ENCODE assay signal across 22 cellular contexts in the genomic region with DNA sequence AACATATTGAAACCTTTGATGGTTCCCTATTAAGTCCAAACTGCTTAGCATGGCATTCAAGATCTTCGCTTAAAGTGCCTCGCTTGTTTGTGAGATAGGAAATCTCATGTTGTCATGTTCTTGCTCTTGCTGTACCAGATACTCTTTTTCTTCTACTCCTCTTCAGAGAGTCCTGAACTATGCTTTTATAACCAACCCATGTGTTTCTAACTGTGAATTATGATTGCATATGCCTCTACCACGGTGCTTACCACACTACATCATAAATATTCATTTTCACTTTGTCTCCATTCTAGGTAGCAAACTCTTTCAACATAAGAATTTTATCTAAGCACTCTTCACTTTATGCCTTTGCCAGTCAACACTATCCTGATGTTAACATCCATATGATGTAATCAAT. TPM values are rescaled to one million over a fixed set of nuclear protein-coding genes. Genes with fewer than 3 reads are reported as not detected.
A peak's percentile ranks its signal among the peaks of the same experiment; 100 is the strongest.
DNase-seq lines count a peak whose midpoint lies in the region; ATAC-seq and TF ChIP-seq lines count a peak whose summit lies in the region.
"Had no signal": no experiment of that assay in that cellular context is flagged by ENCODE, and none has a peak within 500 bp of the region (broad histone marks: within the 10 kb centered on the region; RNA-seq: fewer than 3 reads in every experiment).

No MANE protein-coding gene starts in this region.

- H3K27me3 ChIP-seq in H7 (ENCODE audit: control insufficient read depth, insufficient read depth, low read length), result no peaks in the 10 kb centered on the region
- H3K27me3 ChIP-seq: tibial nerve had no signal

- no peaks in the 10 kb centered on the region for H3K9me3 Mint-ChIP-seq in activated T-cell treated with anti-CD3 and anti-CD28 coated beads, Interleukin-2, amount 50 U/mL, for 72 hours
- peaks cover under 1% of the 10 kb centered on the region for H3K9me3 Mint-ChIP-seq in activated naive CD8-positive, alpha-beta T cell treated with anti-CD3 and anti-CD28 coated beads, Interleukin-2, amount 10 ng/mL, durations not matched to agents 7 days and 5 days
- no peaks in the 10 kb centered on the region for H3K9me3 Mint-ChIP-seq in stimulated activated naive CD8-positive, alpha-beta T cell treated with anti-CD3 and anti-CD28 coated beads, Interleukin-15, Interleukin-2, amounts not matched to agents 100 ng/mL and 50 ng/mL, for 24 hours
- no peaks in the 10 kb centered on the region for H3K9me3 Mint-ChIP-seq in type B pancreatic cell

- H3K4me1 Mint-ChIP-seq in activated T-cell treated with anti-CD3 and anti-CD28 coated beads, Interleukin-2, amount 50 U/mL, for 72 hours (ENCODE audit: low read depth), result peaks cover 78% of the 10 kb centered on the region
- peaks cover 45% of the 10 kb centered on the region for H3K4me1 Mint-ChIP-seq in T-helper 17 cell
- peaks cover 68% of the 10 kb centered on the region for H3K4me1 Mint-ChIP-seq in activated naive CD8-positive, alpha-beta T cell treated with anti-CD3 and anti-CD28 coated beads, Interleukin-2, amount 10 ng/mL, durations not matched to agents 7 days and 5 days
- H3K4me1 Mint-ChIP-seq in stimulated activated naive CD8-positive, alpha-beta T cell treated with anti-CD3 and anti-CD28 coated beads, Interleukin-15, Interleukin-2, amounts not matched to agents 100 ng/mL and 50 ng/mL, for 24 hours (ENCODE audit: low read depth), result peaks cover 80% of the 10 kb centered on the region
- H3K4me1 Mint-ChIP-seq in type B pancreatic cell (ENCODE audit: unreplicated experiment), result no peaks in the 10 kb centered on the region
- H3K4me1 Mint-ChIP-seq: WTC11 had no signal

- no peak for DNase-seq in activated T-cell treated with anti-CD3 and anti-CD28 coated beads, Interleukin-2, amount 50 U/mL, for 72 hours
- no peak for DNase-seq in activated T-cell treated with anti-CD3 and anti-CD28 coated beads for 4 hours
- no peak for DNase-seq in T-helper 17 cell
- no peak for DNase-seq in activated naive CD8-positive, alpha-beta T cell treated with anti-CD3 and anti-CD28 coated beads, Interleukin-2, amount 10 ng/mL, durations not matched to agents 7 days and 5 days
- DNase-seq in H7, result no peak
- no peak for DNase-seq in type B pancreatic cell (ENCODE audit: extremely low spot score, unreplicated experiment)
- DNase-seq: activated gamma-delta T cell; anterior cingulate cortex; DMS79; effector CD4-positive, alpha-beta T cell; GDM1; glutamatergic neuron; Kasumi-1; NCI-H1048; NCI-H187; NCI-H524; occipital lobe; Right ventricle myocardium superior; T1000 had no signal

- no peaks in the 10 kb centered on the region for H3K36me3 ChIP-seq in H7 (replicated peaks; ENCODE audit: control insufficient read depth, insufficient read depth, low read length)
- H3K36me3 ChIP-seq: tibial nerve had no signal

- H3K27me3 Mint-ChIP-seq in activated T-cell treated with anti-CD3 and anti-CD28 coated beads, Interleukin-2, amount 50 U/mL, for 72 hours (ENCODE audit: low read depth), result no peaks in the 10 kb centered on the region
- no peaks in the 10 kb centered on the region for H3K27me3 Mint-ChIP-seq in T-helper 17 cell
- no peaks in the 10 kb centered on the region for H3K27me3 Mint-ChIP-seq in activated naive CD8-positive, alpha-beta T cell treated with anti-CD3 and anti-CD28 coated beads, Interleukin-2, amount 10 ng/mL, durations not matched to agents 7 days and 5 days
- no peaks in the 10 kb centered on the region for H3K27me3 Mint-ChIP-seq in stimulated activated naive CD8-positive, alpha-beta T cell treated with anti-CD3 and anti-CD28 coated beads, Interleukin-15, Interleukin-2, amounts not matched to agents 100 ng/mL and 50 ng/mL, for 24 hours
- peaks cover 11% of the 10 kb centered on the region for H3K27me3 Mint-ChIP-seq in type B pancreatic cell

- peaks cover 14 to 30% of the 10 kb centered on the region in 2 donors for H3K36me3 Mint-ChIP-seq in activated T-cell treated with anti-CD3 and anti-CD28 coated beads, Interleukin-2, amount 50 U/mL, for 72 hours (ENCODE audit: insufficient read depth in 2 of 2)
- H3K36me3 Mint-ChIP-seq in T-helper 17 cell (ENCODE audit: low read depth), result peaks cover 12% of the 10 kb centered on the region
- H3K36me3 Mint-ChIP-seq in activated naive CD8-positive, alpha-beta T cell treated with anti-CD3 and anti-CD28 coated beads, Interleukin-2, amount 10 ng/mL, durations not matched to agents 7 days and 5 days, result peaks cover 57% of the 10 kb centered on the region
- H3K36me3 Mint-ChIP-seq in stimulated activated naive CD8-positive, alpha-beta T cell treated with anti-CD3 and anti-CD28 coated beads, Interleukin-15, Interleukin-2, amounts not matched to agents 100 ng/mL and 50 ng/mL, for 24 hours (ENCODE audit: low read depth), result peaks cover 59% of the 10 kb centered on the region
- H3K36me3 Mint-ChIP-seq in type B pancreatic cell, result no peaks in the 10 kb centered on the region
- H3K36me3 Mint-ChIP-seq: WTC11 had no signal

- TF ChIP-seq CTCF in type B pancreatic cell (conservative IDR thresholded peaks at IDR 0.05), result no peak

- no peaks in the 10 kb centered on the region for H3K9me3 ChIP-seq in T-helper 17 cell (ENCODE audit: control insufficient read depth, low read length, poor library complexity, severe bottlenecking)
- H3K9me3 ChIP-seq: tibial nerve had no signal

- ATAC-seq in activated T-cell treated with anti-CD3 and anti-CD28 coated beads, Interleukin-2, amount 50 U/mL, for 72 hours (replicated peaks in 1 of 2), result peak; percentile 67 to 73
- ATAC-seq in T-helper 17 cell, result no peak
- ATAC-seq in activated naive CD8-positive, alpha-beta T cell treated with anti-CD3 and anti-CD28 coated beads, Interleukin-2, amount 10 ng/mL, durations not matched to agents 7 days and 5 days (ENCODE audit: low read depth), result no peak
- ATAC-seq: WTC11 had no signal

- no peak overlapping the region for H3K4me3 ChIP-seq in H7 (ENCODE audit: insufficient read depth, low read depth, low read length)
- H3K4me3 ChIP-seq: tibial nerve had no signal

- POLR2A ChIA-PET in activated naive CD8-positive, alpha-beta T cell treated with anti-CD3 and anti-CD28 coated beads, Interleukin-2, amount 10 ng/mL, durations not matched to agents 7 days and 5 days (lab: Charles Lee), result interaction anchor here (1.0 to 3.9 kb wide), 5 partner anchors 12 to 66 kb away, joined by 3 to 26 read pairs (median 8); no protein-coding TSS in a partner anchor

- H3K27ac Mint-ChIP-seq in activated T-cell treated with anti-CD3 and anti-CD28 coated beads, Interleukin-2, amount 50 U/mL, for 72 hours, result peak overlapping the region; percentile 41
- H3K27ac Mint-ChIP-seq in T-helper 17 cell, result peak overlapping the region; percentile 67
- H3K27ac Mint-ChIP-seq in activated naive CD8-positive, alpha-beta T cell treated with anti-CD3 and anti-CD28 coated beads, Interleukin-2, amount 10 ng/mL, durations not matched to agents 7 days and 5 days, result peak overlapping the region; percentile 90
- H3K27ac Mint-ChIP-seq in stimulated activated naive CD8-positive, alpha-beta T cell treated with anti-CD3 and anti-CD28 coated beads, Interleukin-15, Interleukin-2, amounts not matched to agents 100 ng/mL and 50 ng/mL, for 24 hours, result peak overlapping the region; percentile 74
- no peak overlapping the region for H3K27ac Mint-ChIP-seq in type B pancreatic cell
- H3K27ac Mint-ChIP-seq: WTC11 had no signal

- H3K4me3 Mint-ChIP-seq in activated T-cell treated with anti-CD3 and anti-CD28 coated beads, Interleukin-2, amount 50 U/mL, for 72 hours, result peak overlapping the region; percentile 61 to 64
- no peak overlapping the region for H3K4me3 Mint-ChIP-seq in T-helper 17 cell
- peak overlapping the region; percentile 69 for H3K4me3 Mint-ChIP-seq in activated naive CD8-positive, alpha-beta T cell treated with anti-CD3 and anti-CD28 coated beads, Interleukin-2, amount 10 ng/mL, durations not matched to agents 7 days and 5 days
- peak overlapping the region; percentile 28 for H3K4me3 Mint-ChIP-seq in stimulated activated naive CD8-positive, alpha-beta T cell treated with anti-CD3 and anti-CD28 coated beads, Interleukin-15, Interleukin-2, amounts not matched to agents 100 ng/mL and 50 ng/mL, for 24 hours
- H3K4me3 Mint-ChIP-seq in type B pancreatic cell, result no peak overlapping the region
- H3K4me3 Mint-ChIP-seq: WTC11 had no signal

RNA-seq across cellular contexts. Expression of a gene that starts 23.6 kb away (rescaled TPM):
- 100 to 1,000 TPM; 104 to 125 TPM for total RNA-seq in activated T-cell treated with anti-CD3 and anti-CD28 coated beads, Interleukin-2, amount 50 U/mL, for 72 hours
- total RNA-seq in T-helper 17 cell (100 to 1,000 TPM; 117 to 128 TPM), type B pancreatic cell (ENCODE audit: low replicate concordance) (2.1 TPM in 2 replicates)
- 100 to 1,000 TPM; 170 to 177 TPM for total RNA-seq in activated naive CD8-positive, alpha-beta T cell treated with anti-CD3 and anti-CD28 coated beads, Interleukin-2, amount 10 ng/mL, durations not matched to agents 7 days and 5 days
- 0.41 and 1.5 TPM in 2 replicates for total RNA-seq in H7 (2014; rRNA removed; shearing (Covaris generic))

Comparison
In these comparisons a context has a peak if more than half of its experiments do, and no peak if none do; other contexts are left out.
1. ATAC-seq: peak in activated T-cell treated with anti-CD3 and anti-CD28 coated beads, Interleukin-2, amount 50 U/mL, for 72 hours (2 of 2); none in T-helper 17 cell (single experiment) and activated naive CD8-positive, alpha-beta T cell treated with anti-CD3 and anti-CD28 coated beads, Interleukin-2, amount 10 ng/mL, durations not matched to agents 7 days and 5 days (single experiment).
2. H3K4me3 Mint-ChIP-seq: peak in activated T-cell treated with anti-CD3 and anti-CD28 coated beads, Interleukin-2, amount 50 U/mL, for 72 hours (2 of 2), activated naive CD8-positive, alpha-beta T cell treated with anti-CD3 and anti-CD28 coated beads, Interleukin-2, amount 10 ng/mL, durations not matched to agents 7 days and 5 days (single experiment) and stimulated activated naive CD8-positive, alpha-beta T cell treated with anti-CD3 and anti-CD28 coated beads, Interleukin-15, Interleukin-2, amounts not matched to agents 100 ng/mL and 50 ng/mL, for 24 hours (single experiment); none in T-helper 17 cell (single experiment) and type B pancreatic cell (single experiment).
3. RNA of a gene that starts 23.6 kb away (total RNA-seq): 170 to 177 TPM in activated naive CD8-positive, alpha-beta T cell treated with anti-CD3 and anti-CD28 coated beads, Interleukin-2, amount 10 ng/mL, durations not matched to agents 7 days and 5 days, 117 to 128 TPM in T-helper 17 cell and 104 to 125 TPM in activated T-cell treated with anti-CD3 and anti-CD28 coated beads, Interleukin-2, amount 50 U/mL, for 72 hours; 2.1 TPM in type B pancreatic cell and 0.41 to 1.5 TPM in H7; every median in the first group is over 10 times any median in the second.